ENCODE assay signal across 8 cellular contexts in the genomic region with DNA sequence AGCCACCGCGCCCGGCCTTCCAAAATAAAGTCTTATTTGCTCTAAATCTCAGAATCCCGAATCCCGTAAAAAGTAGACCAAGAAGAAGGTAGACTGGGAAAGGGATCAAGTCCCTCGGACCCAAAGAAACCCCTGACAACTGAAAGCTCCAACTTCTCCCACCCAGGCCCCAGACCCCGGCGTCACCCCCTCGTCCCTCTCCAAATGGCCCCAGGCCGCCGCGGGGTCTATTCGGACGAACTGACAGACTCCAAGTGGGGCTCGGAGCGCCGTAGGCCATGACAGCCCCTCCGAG. TPM values are rescaled to one million over a fixed set of nuclear protein-coding genes. Genes with fewer than 3 reads are reported as not detected.
A peak's percentile ranks its signal among the peaks of the same experiment; 100 is the strongest.
DNase-seq lines count a peak whose midpoint lies in the region; ATAC-seq lines count a peak whose summit lies in the region.
"Had no signal": no experiment of that assay in that cellular context is flagged by ENCODE, and none has a peak within 500 bp of the region (broad histone marks: within the 10 kb centered on the region; RNA-seq: fewer than 3 reads in every experiment).

No MANE protein-coding gene starts in this region.

- H3K9ac ChIP-seq in HUES48 (ENCODE audit: low read depth, low read length): peak overlapping the region; percentile 60; the same call in 1 of the 2 replicates
- peak overlapping the region; percentile 80 to 87 for H3K9ac ChIP-seq in stomach smooth muscle (ENCODE audit: low read length in 2 of 2)

- H3K9me3 ChIP-seq in HUES48 (ENCODE audit: control insufficient read depth, insufficient read depth, low read length) (no peaks in the 10 kb centered on the region), iPS-18c (ENCODE audit: control insufficient read depth, insufficient read depth, low read length) (peaks cover 3% of the 10 kb centered on the region), stomach smooth muscle (ENCODE audit: control insufficient read depth in 2 of 2, low read length in 2 of 2) (no peaks in the 10 kb centered on the region)

- no peak for ATAC-seq in activated T-helper 17 cell treated with anti-CD3 and anti-CD28 coated beads, Interleukin-2, amount 50 U/mL, for 72 hours (replicated peaks)
- ATAC-seq in HG03439 (IDR thresholded peaks at IDR 0.05; ENCODE audit: unreplicated experiment) (no peak), HG03520 (IDR thresholded peaks at IDR 0.05; ENCODE audit: unreplicated experiment) (no peak)

- peaks cover 53% of the 10 kb centered on the region for H3K36me3 Mint-ChIP-seq in activated T-helper 17 cell treated with anti-CD3 and anti-CD28 coated beads, Interleukin-2, amount 50 U/mL, for 72 hours (ENCODE audit: low read depth)

- peak overlapping the region; percentile 83 for H3K4me3 ChIP-seq in HUES48 (ENCODE audit: low read depth, low read length)
- H3K4me3 ChIP-seq in iPS-18c (ENCODE audit: insufficient read depth, low read depth, low read length): peak overlapping the region; percentile 80
- peak overlapping the region; percentile 82 to 84 for H3K4me3 ChIP-seq in stomach smooth muscle (ENCODE audit: low read length in 2 of 2)

- no peaks in the 10 kb centered on the region for H3K27me3 Mint-ChIP-seq in activated T-helper 17 cell treated with anti-CD3 and anti-CD28 coated beads, Interleukin-2, amount 50 U/mL, for 72 hours

- peaks cover 26% of the 10 kb centered on the region for H3K4me1 Mint-ChIP-seq in activated T-helper 17 cell treated with anti-CD3 and anti-CD28 coated beads, Interleukin-2, amount 50 U/mL, for 72 hours

- DNase-seq in HuH-7.5 (ENCODE audit: low spot score): no peak

- H3K27ac Mint-ChIP-seq in activated T-helper 17 cell treated with anti-CD3 and anti-CD28 coated beads, Interleukin-2, amount 50 U/mL, for 72 hours: peak overlapping the region; percentile 87

- H3K9me3 Mint-ChIP-seq in activated T-helper 17 cell treated with anti-CD3 and anti-CD28 coated beads, Interleukin-2, amount 50 U/mL, for 72 hours: no peaks in the 10 kb centered on the region

- H3K4me3 Mint-ChIP-seq in activated T-helper 17 cell treated with anti-CD3 and anti-CD28 coated beads, Interleukin-2, amount 50 U/mL, for 72 hours: peak overlapping the region; percentile 80

- H3K27me3 ChIP-seq in HUES48 (ENCODE audit: control insufficient read depth, insufficient read depth, low read length) (no peaks in the 10 kb centered on the region), stomach smooth muscle (ENCODE audit: control insufficient read depth in 1 of 2, insufficient read depth in 2 of 2, low read length in 2 of 2) (no peaks in the 10 kb centered on the region)

- peaks cover 7% of the 10 kb centered on the region; the same call in 1 of the 2 replicates for H3K4me1 ChIP-seq in HUES48 (ENCODE audit: control insufficient read depth, insufficient read depth, low read length)
- H3K4me1 ChIP-seq in stomach smooth muscle (ENCODE audit: control insufficient read depth, insufficient read depth, low read length): peaks cover 28% of the 10 kb centered on the region

- peaks cover 8% of the 10 kb centered on the region for H3K36me3 ChIP-seq in HUES48 (ENCODE audit: control insufficient read depth, insufficient read depth, low read length)
- no peaks in the 10 kb centered on the region for H3K36me3 ChIP-seq in stomach smooth muscle (ENCODE audit: control insufficient read depth in 2 of 2, insufficient read depth in 2 of 2, low read length in 2 of 2)

- H3K27ac ChIP-seq in HUES48 (ENCODE audit: low read depth, low read length): peak overlapping the region; percentile 93
- H3K27ac ChIP-seq in stomach smooth muscle (ENCODE audit: low read length): peak overlapping the region; percentile 82

RNA-seq across cellular contexts. Expression of a gene that starts 0.5 kb away (rescaled TPM):
- 100 to 1,000 TPM; 132 to 260 TPM for total RNA-seq in activated T-helper 17 cell treated with anti-CD3 and anti-CD28 coated beads, Interleukin-2, amount 50 U/mL, for 72 hours

RNA-seq across cellular contexts. Expression of a gene that starts 14.4 kb away (rescaled TPM):
- 100 to 1,000 TPM; 121 to 171 TPM for total RNA-seq in activated T-helper 17 cell treated with anti-CD3 and anti-CD28 coated beads, Interleukin-2, amount 50 U/mL, for 72 hours

RNA-seq across cellular contexts. Expression of a gene that starts 37.4 kb away (rescaled TPM):
- 100 to 1,000 TPM; 184 to 261 TPM for total RNA-seq in activated T-helper 17 cell treated with anti-CD3 and anti-CD28 coated beads, Interleukin-2, amount 50 U/mL, for 72 hours

RNA-seq across cellular contexts. Expression of a gene that starts 56.5 kb away (rescaled TPM):
- total RNA-seq in activated T-helper 17 cell treated with anti-CD3 and anti-CD28 coated beads, Interleukin-2, amount 50 U/mL, for 72 hours: under 1 TPM in 1 of 2 donors, not detected in 1; 0.17 TPM
- total RNA-seq: LHCN-M2 had no signal
